13 cellular contexts compared by ENCODE assay signal in the genomic region with DNA sequence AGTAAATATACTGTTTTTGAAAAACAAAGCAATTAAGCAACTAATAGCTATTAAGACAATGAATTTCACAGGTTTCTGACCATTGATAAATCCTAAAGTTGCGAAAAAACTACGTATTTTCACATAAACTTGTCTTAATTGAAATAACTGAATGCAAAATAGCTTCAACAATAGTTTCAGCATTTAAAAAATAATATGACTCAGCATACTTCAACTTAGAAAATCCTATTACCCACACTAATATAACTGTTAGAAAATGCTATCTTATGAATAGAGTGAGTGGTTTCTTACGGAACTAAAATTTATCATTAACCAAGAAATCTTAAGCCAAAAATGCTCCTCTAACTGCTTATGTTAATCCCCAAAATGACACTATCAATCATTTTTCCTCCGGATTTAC.
DNase-seq lines count a peak whose midpoint lies in the region; ATAC-seq and TF ChIP-seq lines count a peak whose summit lies in the region.
"Had no signal": no experiment of that assay in that cellular context is flagged by ENCODE, and none has a peak within 500 bp of the region (broad histone marks: within the 10 kb centered on the region; RNA-seq: fewer than 3 reads in every experiment).

No MANE protein-coding gene starts in this region.

- TF ChIP-seq CTCF in Calu3 (IDR thresholded peaks at IDR 0.05; ENCODE audit: unreplicated experiment) = no peak
- TF ChIP-seq CTCF in PC-3 (conservative IDR thresholded peaks at IDR 0.05; ENCODE audit: low read depth, low read length) = no peak
- TF ChIP-seq CTCF in WTC11 (IDR thresholded peaks at IDR 0.05) = no peak
- TF ChIP-seq CTCF in lower lobe of right lung (IDR thresholded peaks at IDR 0.05) = no peak

- no peaks in the 10 kb centered on the region for H3K9me2 ChIP-seq in PC-3 (replicated peaks; ENCODE audit: low read length)

- POLR2A ChIA-PET in PC-3 (lab: Charles Lee; ENCODE audit: unreplicated experiment) = no interaction called here
- POLR2A ChIA-PET in WTC11 (lab: Charles Lee) = no interaction called here

- CTCF ChIA-PET in Calu3 (lab: Charles Lee) (interaction anchor here (1.9 kb wide), 1 partner anchor 9 kb away, joined by 5 read pairs; no protein-coding TSS in a partner anchor), PC-3 (lab: Charles Lee) (no interaction called here), WTC11 (lab: Charles Lee) (no interaction called here)

- H3K9me3 Mint-ChIP-seq in Calu3 (ENCODE audit: low read depth, unreplicated experiment) = peaks cover 2% of the 10 kb centered on the region
- peaks cover 32% of the 10 kb centered on the region for H3K9me3 Mint-ChIP-seq in WTC11

- H3K27me3 Mint-ChIP-seq in Calu3 (ENCODE audit: unreplicated experiment) = no peaks in the 10 kb centered on the region
- H3K27me3 Mint-ChIP-seq in WTC11 (ENCODE audit: low read depth) = no peaks in the 10 kb centered on the region

- H3K9me3 ChIP-seq in PC-3 (ENCODE audit: low read length) (no peaks in the 10 kb centered on the region), lower lobe of right lung (no peaks in the 10 kb centered on the region)
- H3K9me3 ChIP-seq: BLaER1, HAP-1 had no signal

- H3K4me1 ChIP-seq in PC-3 (ENCODE audit: insufficient read depth, low read length) (peaks cover 27% of the 10 kb centered on the region), lower lobe of right lung (no peaks in the 10 kb centered on the region)
- H3K4me1 ChIP-seq: BLaER1, HAP-1 had no signal

- peak overlapping the region; percentile 96 for H3K27ac Mint-ChIP-seq in Calu3 (ENCODE audit: unreplicated experiment)
- H3K27ac Mint-ChIP-seq in WTC11 = peak overlapping the region; percentile 83; the same call in 1 of the 2 replicates
- H3K27ac Mint-ChIP-seq: CD14-positive monocyte; CD4-positive, alpha-beta memory T cell had no signal

- no peak overlapping the region for H3K4me2 ChIP-seq in PC-3 (ENCODE audit: low read length)
- H3K4me2 ChIP-seq: BLaER1 had no signal

- peaks cover 60% of the 10 kb centered on the region for H3K4me1 Mint-ChIP-seq in Calu3 (ENCODE audit: low read depth, unreplicated experiment)
- peaks cover 36% of the 10 kb centered on the region for H3K4me1 Mint-ChIP-seq in WTC11
- H3K4me1 Mint-ChIP-seq: CD14-positive monocyte; CD4-positive, alpha-beta memory T cell had no signal

- H3K27ac ChIP-seq in PC-3 (ENCODE audit: low read length) (peak overlapping the region; percentile 88), lower lobe of right lung (no peak overlapping the region)
- H3K27ac ChIP-seq: BLaER1 had no signal

- no peaks in the 10 kb centered on the region for H3F3A ChIP-seq in PC-3 (ENCODE audit: low read length, unreplicated experiment)

- H3K36me3 Mint-ChIP-seq in Calu3 (ENCODE audit: insufficient read depth, unreplicated experiment) (peaks cover 33% of the 10 kb centered on the region), WTC11 (peaks cover 24% of the 10 kb centered on the region)
- H3K36me3 Mint-ChIP-seq: CD14-positive monocyte; CD4-positive, alpha-beta memory T cell had no signal

- peak overlapping the region; percentile 21 for H3K4me3 Mint-ChIP-seq in Calu3 (ENCODE audit: low read depth, unreplicated experiment)
- no peak overlapping the region for H3K4me3 Mint-ChIP-seq in WTC11
- H3K4me3 Mint-ChIP-seq: CD14-positive monocyte; CD4-positive, alpha-beta memory T cell had no signal

- no peak overlapping the region for H3K9ac ChIP-seq in PC-3 (ENCODE audit: low read length)
- H3K9ac ChIP-seq: BLaER1 had no signal

- intact Hi-C loops in Calu3 (cut with micrococcal nuclease; ENCODE audit: unreplicated experiment) (no loop called here), PC-3 (cut with micrococcal nuclease) (no loop called here), lower lobe of right lung (cut with DNase I) (no loop called here)

- H3K4me3 ChIP-seq in PC-3 (ENCODE audit: low read length) = no peak overlapping the region
- no peak overlapping the region for H3K4me3 ChIP-seq in lower lobe of right lung
- H3K4me3 ChIP-seq: BLaER1, HAP-1 had no signal

- ATAC-seq in PC-3 = no peak
- ATAC-seq in WTC11 = no peak
- ATAC-seq in lower lobe of right lung = no peak

- no peaks in the 10 kb centered on the region for H3K27me3 ChIP-seq in PC-3 (ENCODE audit: low read length)
- H3K27me3 ChIP-seq in lower lobe of right lung (ENCODE audit: low read depth) = no peaks in the 10 kb centered on the region
- H3K27me3 ChIP-seq: BLaER1 had no signal

- H3K79me2 ChIP-seq in PC-3 (ENCODE audit: low read length) = no peaks in the 10 kb centered on the region

- H3K36me3 ChIP-seq in PC-3 (ENCODE audit: low read depth, low read length) (no peaks in the 10 kb centered on the region; the same call in 1 of the 2 replicates), lower lobe of right lung (no peaks in the 10 kb centered on the region)
- H3K36me3 ChIP-seq: BLaER1, HAP-1 had no signal

- no peaks in the 10 kb centered on the region for H4K20me1 ChIP-seq in PC-3 (ENCODE audit: low read length)
- H4K20me1 ChIP-seq: BLaER1 had no signal

- H2AFZ ChIP-seq in PC-3 (ENCODE audit: low read length) = no peak overlapping the region

- no peak for DNase-seq in Calu3
- no peak for DNase-seq in PC-3
- DNase-seq in WTC11 (ENCODE audit: low spot score) = no peak
- DNase-seq in renal cortical epithelial cell (ENCODE audit: low read depth) = peak; percentile 13
- no peak for DNase-seq in mesenteric fat pad (ENCODE audit: low spot score)
- DNase-seq in lower lobe of right lung = no peak
- no peak for DNase-seq in NCI-H146 treated with DMSO at 0.1 percent for 48 hours (lab: John Stamatoyannopoulos, UW; ENCODE audit: unreplicated experiment)
- DNase-seq: CD4-positive, alpha-beta memory T cell; DMS79 treated with DMSO at 0.1 percent for 48 hours; GF-D8 had no signal

- BruUV-seq in Calu3 (replicated peaks; lab: Mats Ljungman, UMichigan) (no TSS peak), PC-3 (replicated peaks; lab: Mats Ljungman, UMichigan) (no TSS peak)

TF ChIP-seq in WTC11, 78 proteins besides CTCF, POLR2A, EP300 and RAD21:
- TF ChIP-seq, protein P1, sequence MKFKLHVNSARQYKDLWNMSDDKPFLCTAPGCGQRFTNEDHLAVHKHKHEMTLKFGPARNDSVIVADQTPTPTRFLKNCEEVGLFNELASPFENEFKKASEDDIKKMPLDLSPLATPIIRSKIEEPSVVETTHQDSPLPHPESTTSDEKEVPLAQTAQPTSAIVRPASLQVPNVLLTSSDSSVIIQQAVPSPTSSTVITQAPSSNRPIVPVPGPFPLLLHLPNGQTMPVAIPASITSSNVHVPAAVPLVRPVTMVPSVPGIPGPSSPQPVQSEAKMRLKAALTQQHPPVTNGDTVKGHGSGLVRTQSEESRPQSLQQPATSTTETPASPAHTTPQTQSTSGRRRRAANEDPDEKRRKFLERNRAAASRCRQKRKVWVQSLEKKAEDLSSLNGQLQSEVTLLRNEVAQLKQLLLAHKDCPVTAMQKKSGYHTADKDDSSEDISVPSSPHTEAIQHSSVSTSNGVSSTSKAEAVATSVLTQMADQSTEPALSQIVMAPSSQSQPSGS (CRISPR knock-in tag; IDR thresholded peaks at IDR 0.05; ENCODE audit: borderline replicate concordance, low read depth) = no peak
- no peak for TF ChIP-seq SOX15 (CRISPR knock-in tag; IDR thresholded peaks at IDR 0.05)
